In the genomic region with DNA sequence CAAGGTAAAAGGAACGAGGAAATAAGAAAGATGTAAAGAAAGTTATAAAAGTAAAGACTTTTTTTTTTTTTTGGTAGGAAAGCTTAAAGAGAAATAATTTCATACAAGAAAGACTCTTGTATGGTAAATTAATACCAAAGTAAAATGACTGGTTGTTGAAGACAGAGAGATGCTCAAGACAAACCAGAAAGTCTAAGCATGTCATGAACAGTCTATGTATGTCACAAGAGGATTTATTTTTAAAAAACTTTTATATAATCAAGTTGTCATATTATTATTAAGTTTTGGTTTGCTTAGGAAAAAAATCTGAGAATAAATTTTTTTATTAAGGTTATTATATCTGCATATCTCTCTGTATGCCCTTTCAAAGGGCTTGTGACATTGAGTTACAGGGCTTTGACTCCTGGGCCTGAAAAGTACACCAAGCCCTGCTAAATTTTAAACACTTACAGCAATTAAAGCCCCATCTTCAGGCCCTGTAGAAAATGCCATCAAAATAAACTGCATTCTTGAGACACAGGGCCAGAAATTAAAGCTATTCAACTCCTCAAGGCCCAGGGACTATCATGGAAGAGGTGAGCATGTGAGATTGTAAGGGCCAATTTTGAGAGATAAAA, we compare ENCODE assay signal across 30 cellular contexts. TPM values are rescaled to one million over a fixed set of nuclear protein-coding genes. Genes with fewer than 3 reads are reported as not detected.
"Had no signal": no experiment of that assay in that cellular context is flagged by ENCODE, and none has a peak within 500 bp of the region (broad histone marks: within the 10 kb centered on the region; RNA-seq: fewer than 3 reads in every experiment).

No MANE protein-coding gene starts in this region.

- H3K27me3 ChIP-seq: esophagus muscularis mucosa, foreskin keratinocyte, gastroesophageal sphincter, heart left ventricle, hepatocyte, right atrium auricular region, sigmoid colon, stomach, thyroid gland, vagina had no signal

- H3K27ac ChIP-seq: esophagus muscularis mucosa, foreskin keratinocyte, gastroesophageal sphincter, heart left ventricle, hepatocyte, parathyroid adenoma, prostate gland, right atrium auricular region, sigmoid colon, stomach, thyroid gland, vagina had no signal

- H3K9me3 ChIP-seq: esophagus muscularis mucosa, prostate gland, sigmoid colon, thyroid gland, vagina had no signal

- H3K79me2 ChIP-seq: hepatocyte, parathyroid adenoma had no signal

- H3K4me2 ChIP-seq: hepatocyte had no signal

- FAIRE-seq: kidney had no signal

- H3K9ac ChIP-seq: parathyroid adenoma had no signal

- DNase-seq: effector CD8-positive, alpha-beta T cell; endodermal cell; foreskin keratinocyte; heart left ventricle; kidney; mucosa of descending colon; naive B cell; sigmoid colon; stimulated activated CD4-positive, alpha-beta T cell treated with anti-CD3 and anti-CD28 coated beads, Interleukin-2, amount 100 ng/mL, for 24 hours; stimulated activated CD4-positive, alpha-beta T cell treated with anti-CD3 and anti-CD28 coated beads, Interleukin-4, amount 100 ng/mL, for 24 hours; stimulated activated naive CD4-positive, alpha-beta T cell treated with Interleukin-2 at 50 U/mL for 16 hours; stomach; thyroid gland; trophoblast cell had no signal

- H3K36me3 ChIP-seq: esophagus muscularis mucosa, gastroesophageal sphincter, heart left ventricle, prostate gland, right atrium auricular region, sigmoid colon, stomach, thyroid gland, vagina had no signal

- ATAC-seq: foreskin keratinocyte; gastroesophageal sphincter; heart left ventricle; left lobe of liver; mucosa of descending colon; natural killer cell treated with Interleukin-12 subunit alpha and Interleukin-12 subunit beta and Interleukin-15 and Interleukin-18, amount 100 ng/mL, for 72 hours; stimulated activated effector memory CD8-positive, alpha-beta T cell treated with anti-CD3 and anti-CD28 coated beads, Interleukin-12 subunit alpha, Interleukin-12 subunit beta, amount 100 ng/mL, for 72 hours had no signal

- H3K4me3 ChIP-seq: esophagus muscularis mucosa, gastroesophageal sphincter, heart left ventricle, hepatocyte, lung, mucosa of descending colon, prostate gland, right atrium auricular region, sigmoid colon, stomach, thyroid gland, vagina had no signal

- H2AFZ ChIP-seq: hepatocyte, parathyroid adenoma had no signal

- H3K4me1 ChIP-seq: esophagus muscularis mucosa, foreskin keratinocyte, gastroesophageal sphincter, heart left ventricle, prostate gland, right atrium auricular region, sigmoid colon, stomach, vagina had no signal

RNA-seq across cellular contexts. Expression of a gene that starts 10.9 kb away (rescaled TPM):
- total RNA-seq: endodermal cell, endothelial cell of umbilical vein, fibroblast of lung, neural crest cell, osteoblast, skeletal muscle tissue had no signal
- polyA plus RNA-seq: endothelial cell of umbilical vein, fibroblast of lung had no signal
